In genomic region chr1:56416385-56416972, GRCh38 we compare ENCODE assay signal across 1 cellular context.
TF ChIP-seq lines count a peak whose summit lies in the region.

No MANE protein-coding gene starts in this region.

TF ChIP-seq in GM23338, 12 proteins besides CTCF, POLR2A, EP300 and RAD21 (continued from another document):
- TF ChIP-seq, protein P1, sequence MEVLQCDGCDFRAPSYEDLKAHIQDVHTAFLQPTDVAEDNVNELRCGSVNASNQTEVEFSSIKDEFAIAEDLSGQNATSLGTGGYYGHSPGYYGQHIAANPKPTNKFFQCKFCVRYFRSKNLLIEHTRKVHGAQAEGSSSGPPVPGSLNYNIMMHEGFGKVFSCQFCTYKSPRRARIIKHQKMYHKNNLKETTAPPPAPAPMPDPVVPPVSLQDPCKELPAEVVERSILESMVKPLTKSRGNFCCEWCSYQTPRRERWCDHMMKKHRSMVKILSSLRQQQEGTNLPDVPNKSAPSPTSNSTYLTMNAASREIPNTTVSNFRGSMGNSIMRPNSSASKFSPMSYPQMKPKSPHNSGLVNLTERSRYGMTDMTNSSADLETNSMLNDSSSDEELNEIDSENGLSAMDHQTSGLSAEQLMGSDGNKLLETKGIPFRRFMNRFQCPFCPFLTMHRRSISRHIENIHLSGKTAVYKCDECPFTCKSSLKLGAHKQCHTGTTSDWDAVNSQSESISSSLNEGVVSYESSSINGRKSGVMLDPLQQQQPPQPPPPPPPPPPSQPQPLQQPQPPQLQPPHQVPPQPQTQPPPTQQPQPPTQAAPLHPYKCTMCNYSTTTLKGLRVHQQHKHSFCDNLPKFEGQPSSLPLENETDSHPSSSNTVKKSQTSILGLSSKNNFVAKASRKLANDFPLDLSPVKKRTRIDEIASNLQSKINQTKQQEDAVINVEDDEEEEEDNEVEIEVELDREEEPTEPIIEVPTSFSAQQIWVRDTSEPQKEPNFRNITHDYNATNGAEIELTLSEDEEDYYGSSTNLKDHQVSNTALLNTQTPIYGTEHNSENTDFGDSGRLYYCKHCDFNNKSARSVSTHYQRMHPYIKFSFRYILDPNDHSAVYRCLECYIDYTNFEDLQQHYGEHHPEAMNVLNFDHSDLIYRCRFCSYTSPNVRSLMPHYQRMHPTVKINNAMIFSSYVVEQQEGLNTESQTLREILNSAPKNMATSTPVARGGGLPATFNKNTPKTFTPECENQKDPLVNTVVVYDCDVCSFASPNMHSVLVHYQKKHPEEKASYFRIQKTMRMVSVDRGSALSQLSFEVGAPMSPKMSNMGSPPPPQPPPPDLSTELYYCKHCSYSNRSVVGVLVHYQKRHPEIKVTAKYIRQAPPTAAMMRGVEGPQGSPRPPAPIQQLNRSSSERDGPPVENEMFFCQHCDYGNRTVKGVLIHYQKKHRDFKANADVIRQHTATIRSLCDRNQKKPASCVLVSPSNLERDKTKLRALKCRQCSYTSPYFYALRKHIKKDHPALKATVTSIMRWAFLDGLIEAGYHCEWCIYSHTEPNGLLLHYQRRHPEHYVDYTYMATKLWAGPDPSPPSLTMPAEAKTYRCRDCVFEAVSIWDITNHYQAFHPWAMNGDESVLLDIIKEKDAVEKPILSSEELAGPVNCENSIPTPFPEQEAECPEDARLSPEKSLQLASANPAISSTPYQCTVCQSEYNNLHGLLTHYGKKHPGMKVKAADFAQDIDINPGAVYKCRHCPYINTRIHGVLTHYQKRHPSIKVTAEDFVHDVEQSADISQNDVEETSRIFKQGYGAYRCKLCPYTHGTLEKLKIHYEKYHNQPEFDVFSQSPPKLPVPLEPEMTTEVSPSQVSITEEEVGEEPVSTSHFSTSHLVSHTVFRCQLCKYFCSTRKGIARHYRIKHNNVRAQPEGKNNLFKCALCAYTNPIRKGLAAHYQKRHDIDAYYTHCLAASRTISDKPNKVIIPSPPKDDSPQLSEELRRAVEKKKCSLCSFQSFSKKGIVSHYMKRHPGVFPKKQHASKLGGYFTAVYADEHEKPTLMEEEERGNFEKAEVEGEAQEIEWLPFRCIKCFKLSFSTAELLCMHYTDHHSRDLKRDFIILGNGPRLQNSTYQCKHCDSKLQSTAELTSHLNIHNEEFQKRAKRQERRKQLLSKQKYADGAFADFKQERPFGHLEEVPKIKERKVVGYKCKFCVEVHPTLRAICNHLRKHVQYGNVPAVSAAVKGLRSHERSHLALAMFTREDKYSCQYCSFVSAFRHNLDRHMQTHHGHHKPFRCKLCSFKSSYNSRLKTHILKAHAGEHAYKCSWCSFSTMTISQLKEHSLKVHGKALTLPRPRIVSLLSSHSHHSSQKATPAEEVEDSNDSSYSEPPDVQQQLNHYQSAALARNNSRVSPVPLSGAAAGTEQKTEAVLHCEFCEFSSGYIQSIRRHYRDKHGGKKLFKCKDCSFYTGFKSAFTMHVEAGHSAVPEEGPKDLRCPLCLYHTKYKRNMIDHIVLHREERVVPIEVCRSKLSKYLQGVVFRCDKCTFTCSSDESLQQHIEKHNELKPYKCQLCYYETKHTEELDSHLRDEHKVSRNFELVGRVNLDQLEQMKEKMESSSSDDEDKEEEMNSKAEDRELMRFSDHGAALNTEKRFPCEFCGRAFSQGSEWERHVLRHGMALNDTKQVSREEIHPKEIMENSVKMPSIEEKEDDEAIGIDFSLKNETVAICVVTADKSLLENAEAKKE (CRISPR knock-in tag; IDR thresholded peaks at IDR 0.05), result no peak
